ENCODE assay signal across 8 cellular contexts in the genomic region with DNA sequence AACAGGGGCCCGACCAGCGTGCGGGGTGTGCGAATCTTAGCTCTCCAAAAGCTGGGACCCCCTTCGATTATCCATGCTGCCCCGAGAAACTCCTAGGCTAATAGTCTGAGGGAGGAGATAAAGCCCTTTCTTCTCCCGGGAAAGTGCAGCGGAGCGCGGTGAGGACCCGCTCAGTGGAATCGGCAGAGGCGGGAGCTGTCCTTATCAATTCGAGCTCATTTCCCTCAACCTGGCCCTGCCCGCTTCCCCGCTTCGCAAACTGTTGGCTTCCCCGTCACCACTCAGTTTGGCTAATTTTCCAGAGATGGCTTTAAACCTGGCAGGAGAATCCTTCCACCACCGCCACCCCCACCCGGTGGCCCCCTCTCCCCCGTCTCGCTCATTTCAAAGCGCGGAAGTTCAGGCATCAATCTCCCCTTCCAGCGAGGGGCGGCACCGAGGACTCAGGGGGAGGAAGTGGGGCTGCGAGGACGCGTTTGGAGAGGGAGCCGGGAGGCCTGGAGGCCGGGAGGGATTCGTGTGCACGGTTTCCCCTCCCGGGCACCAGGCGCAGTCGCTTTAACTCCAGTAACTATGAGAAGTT. TPM values are rescaled to one million over a fixed set of nuclear protein-coding genes. Genes with fewer than 3 reads are reported as not detected.
DNase-seq lines count a peak whose midpoint lies in the region; ATAC-seq and TF ChIP-seq lines count a peak whose summit lies in the region.

No MANE protein-coding gene starts in this region.

- TF ChIP-seq CTCF in CD4-positive, alpha-beta T cell (IDR thresholded peaks at IDR 0.05): no peak
- no peak for TF ChIP-seq CTCF in brain microvascular endothelial cell (IDR thresholded peaks at IDR 0.05; ENCODE audit: low read depth, low read length, missing control alignments)

- peak overlapping the region; percentile 89 for H3K4me2 ChIP-seq in Karpas-422 (ENCODE audit: low read depth, low read length, poor library complexity, severe bottlenecking)

- H3K4me1 Mint-ChIP-seq in CD4-positive, alpha-beta T cell (ENCODE audit: low read depth): peaks cover 7% of the 10 kb centered on the region
- H3K4me1 Mint-ChIP-seq in activated CD4-positive, alpha-beta memory T cell treated with anti-CD3 and anti-CD28 coated beads, Interleukin-2, amount 10 ng/mL, durations not matched to agents 7 days and 5 days: no peaks in the 10 kb centered on the region

- H3K9me3 Mint-ChIP-seq in CD4-positive, alpha-beta T cell: no peaks in the 10 kb centered on the region
- no peaks in the 10 kb centered on the region for H3K9me3 Mint-ChIP-seq in activated CD4-positive, alpha-beta memory T cell treated with anti-CD3 and anti-CD28 coated beads, Interleukin-2, amount 10 ng/mL, durations not matched to agents 7 days and 5 days

- no peaks in the 10 kb centered on the region for H3K9me2 ChIP-seq in Karpas-422 (replicated peaks; ENCODE audit: insufficient read depth, low read length)

- peaks cover 82% of the 10 kb centered on the region for H3K27me3 Mint-ChIP-seq in CD4-positive, alpha-beta T cell
- H3K27me3 Mint-ChIP-seq in activated CD4-positive, alpha-beta memory T cell treated with anti-CD3 and anti-CD28 coated beads, Interleukin-2, amount 10 ng/mL, durations not matched to agents 7 days and 5 days: peaks cover 46% of the 10 kb centered on the region

- in situ Hi-C loops in brain microvascular endothelial cell (cut with HindIII; ENCODE audit: low pct_ligation_motif_present, low sequenced_read_pairs): no loop called here

- no peak for DNase-seq in CD4-positive, alpha-beta T cell
- DNase-seq in Karpas-422: peak; percentile 75
- DNase-seq in brain microvascular endothelial cell: no peak
- no peak for DNase-seq in activated CD4-positive, alpha-beta memory T cell treated with anti-CD3 and anti-CD28 coated beads, Interleukin-2, amount 10 ng/mL, durations not matched to agents 7 days and 5 days
- no peak for DNase-seq in stimulated activated CD4-positive, alpha-beta T cell treated with anti-CD3 and anti-CD28 coated beads, Interleukin-4, amount 100 ng/mL, for 24 hours

- H3K9ac ChIP-seq in Karpas-422 (ENCODE audit: low read length): peak overlapping the region; percentile 77

- no peaks in the 10 kb centered on the region for H3K36me3 Mint-ChIP-seq in CD4-positive, alpha-beta T cell (ENCODE audit: low read depth)
- H3K36me3 Mint-ChIP-seq in activated CD4-positive, alpha-beta memory T cell treated with anti-CD3 and anti-CD28 coated beads, Interleukin-2, amount 10 ng/mL, durations not matched to agents 7 days and 5 days (ENCODE audit: low read depth): no peaks in the 10 kb centered on the region

- peaks cover 45% of the 10 kb centered on the region for H3K27me3 ChIP-seq in CD4-positive, alpha-beta T cell (ENCODE audit: control insufficient read depth, insufficient read depth, low read length)
- H3K27me3 ChIP-seq in Karpas-422 (ENCODE audit: low read length) (no peaks in the 10 kb centered on the region), brain microvascular endothelial cell (replicated peaks) (peaks cover 24% of the 10 kb centered on the region), mononuclear cell (ENCODE audit: insufficient read depth, low read length) (peaks cover 46% of the 10 kb centered on the region)

- H3K36me3 ChIP-seq in Karpas-422 (ENCODE audit: insufficient read depth, low read length): no peaks in the 10 kb centered on the region
- H3K36me3 ChIP-seq in brain microvascular endothelial cell (replicated peaks): no peaks in the 10 kb centered on the region

- no peak for ATAC-seq in CD4-positive, alpha-beta T cell (ENCODE audit: poor library complexity)
- no peak for ATAC-seq in HG03108 (IDR thresholded peaks at IDR 0.05; ENCODE audit: unreplicated experiment)
- ATAC-seq in HG02588 (IDR thresholded peaks at IDR 0.05; ENCODE audit: unreplicated experiment): no peak

- no peak overlapping the region for H3K27ac Mint-ChIP-seq in CD4-positive, alpha-beta T cell
- H3K27ac Mint-ChIP-seq in activated CD4-positive, alpha-beta memory T cell treated with anti-CD3 and anti-CD28 coated beads, Interleukin-2, amount 10 ng/mL, durations not matched to agents 7 days and 5 days: no peak overlapping the region

- peak overlapping the region; percentile 81 for H3K4me3 ChIP-seq in Karpas-422 (ENCODE audit: low read length)
- peak overlapping the region; percentile 48 for H3K4me3 ChIP-seq in brain microvascular endothelial cell (ENCODE audit: low read depth, low read length)
- peak overlapping the region; percentile 35 for H3K4me3 ChIP-seq in mononuclear cell (ENCODE audit: low read length)

- H3K27ac ChIP-seq in CD4-positive, alpha-beta T cell (ENCODE audit: low read depth, low read length): no peak overlapping the region
- H3K27ac ChIP-seq in Karpas-422 (ENCODE audit: low read length) (peak overlapping the region; percentile 37; the same call in 1 of the 2 replicates), brain microvascular endothelial cell (no peak overlapping the region)

- POLR2A ChIA-PET in CD4-positive, alpha-beta T cell (lab: Charles Lee): no interaction called here
- POLR2A ChIA-PET in activated CD4-positive, alpha-beta memory T cell treated with anti-CD3 and anti-CD28 coated beads, Interleukin-2, amount 10 ng/mL, durations not matched to agents 7 days and 5 days (lab: Charles Lee): no interaction called here

- H4K20me1 ChIP-seq in Karpas-422 (ENCODE audit: insufficient read depth, low read depth, low read length): no peaks in the 10 kb centered on the region

- H3K79me2 ChIP-seq in Karpas-422 (ENCODE audit: low read length): no peaks in the 10 kb centered on the region

- H3K4me1 ChIP-seq in Karpas-422 (ENCODE audit: low read length) (peaks cover 69% of the 10 kb centered on the region), mononuclear cell (ENCODE audit: insufficient read depth, low read length) (no peaks in the 10 kb centered on the region)

- no peaks in the 10 kb centered on the region for H3K9me3 ChIP-seq in CD4-positive, alpha-beta T cell (ENCODE audit: control insufficient read depth, low read length)
- H3K9me3 ChIP-seq in Karpas-422 (ENCODE audit: low read length) (no peaks in the 10 kb centered on the region), mononuclear cell (ENCODE audit: low read depth, low read length) (no peaks in the 10 kb centered on the region)

- H2AFZ ChIP-seq in Karpas-422 (ENCODE audit: low read length): peak overlapping the region; percentile 95

- peak overlapping the region; percentile 30 for H3K4me3 Mint-ChIP-seq in CD4-positive, alpha-beta T cell
- no peak overlapping the region for H3K4me3 Mint-ChIP-seq in activated CD4-positive, alpha-beta memory T cell treated with anti-CD3 and anti-CD28 coated beads, Interleukin-2, amount 10 ng/mL, durations not matched to agents 7 days and 5 days

- CTCF ChIA-PET in CD4-positive, alpha-beta T cell (lab: Charles Lee): no interaction called here
- CTCF ChIA-PET in activated CD4-positive, alpha-beta memory T cell treated with anti-CD3 and anti-CD28 coated beads, Interleukin-2, amount 10 ng/mL, durations not matched to agents 7 days and 5 days (lab: Charles Lee): no interaction called here

- intact Hi-C loops in CD4-positive, alpha-beta T cell (cut with DNase I, micrococcal nuclease): no loop called here

RNA-seq across cellular contexts. Expression of gene KLHL14, which starts 1.6 kb away (rescaled TPM):
- not detected for total RNA-seq in CD4-positive, alpha-beta T cell
- 17.2 and 20.5 TPM in 2 replicates for total RNA-seq in Karpas-422 (2014; rRNA removed; shearing (Covaris generic); ENCODE audit: low replicate concordance)
- 1.4 TPM for total RNA-seq in mononuclear cell
- not detected for total RNA-seq in activated CD4-positive, alpha-beta memory T cell treated with anti-CD3 and anti-CD28 coated beads, Interleukin-2, amount 10 ng/mL, durations not matched to agents 7 days and 5 days
